Comparison of ENCODE assay signal across 9 cellular contexts in genomic region chr10:102627446-102628293, GRCh38. TPM values are rescaled to one million over a fixed set of nuclear protein-coding genes. Genes with fewer than 3 reads are reported as not detected.
DNase-seq lines count a peak whose midpoint lies in the region; ATAC-seq and TF ChIP-seq lines count a peak whose summit lies in the region.
"Had no signal": no experiment of that assay in that cellular context is flagged by ENCODE, and none has a peak within 500 bp of the region (broad histone marks: within the 10 kb centered on the region; RNA-seq: fewer than 3 reads in every experiment).

No MANE protein-coding gene starts in this region.

- intact Hi-C loops in CD8-positive, alpha-beta T cell (cut with DNase I, micrococcal nuclease): no loop called here

- peak overlapping the region; percentile 72 to 88 (median 81); a peak in 20 of 22 replicates for H3K4me2 ChIP-seq in BLaER1 treated with 17β-estradiol and CSF1 and Interleukin-3, amounts not matched to agents 10 nM and 100 nM
- H3K4me2 ChIP-seq in SK-N-SH (peak overlapping the region; percentile 68), osteoblast (ENCODE audit: insufficient read depth, low read length) (peak overlapping the region; percentile 16)

- POLR2A ChIA-PET in SK-N-SH (lab: Yijun Ruan, JAX): interaction anchor here (0.8 to 4.0 kb wide), 8 partner anchors 9 to 114 kb away, joined by 3 to 34 read pairs (median 4); partner anchors contain the start of gene TRIM8
- POLR2A ChIA-PET in CD8-positive, alpha-beta T cell (lab: Charles Lee): no interaction called here

- CTCF ChIA-PET in SK-N-SH (lab: Yijun Ruan, JAX): interaction anchor here (0.6 to 2.9 kb wide), 8 partner anchors 15 to 228 kb away, joined by 3 to 18 read pairs (median 4); partner anchors contain the start of gene TRIM8
- CTCF ChIA-PET in CD8-positive, alpha-beta T cell (lab: Charles Lee): interaction anchor here (0.6 to 0.9 kb wide), 2 partner anchors 28 to 242 kb away, joined by 3 read pairs; no protein-coding TSS in a partner anchor

- H3K27me3 ChIP-seq in BLaER1 treated with 17β-estradiol and CSF1 and Interleukin-3, amounts not matched to agents 10 nM and 100 nM: no peaks in the 10 kb centered on the region
- no peaks in the 10 kb centered on the region for H3K27me3 ChIP-seq in SK-N-SH (ENCODE audit: insufficient read depth)
- no peaks in the 10 kb centered on the region for H3K27me3 ChIP-seq in osteoblast (ENCODE audit: insufficient read depth, low read length)
- H3K27me3 ChIP-seq in CD8-positive, alpha-beta T cell (ENCODE audit: insufficient read depth, low read length): no peaks in the 10 kb centered on the region

- DNase-seq in SK-N-SH (peak; percentile 71), fibroblast of villous mesenchyme (ENCODE audit: low read depth) (peak; percentile 67), osteoblast (ENCODE audit: insufficient read length, low spot score, missing footprints) (peak; percentile 94), NCI-H1092 (lab: John Stamatoyannopoulos, UW) (no peak)
- no peak for DNase-seq in stimulated activated CD4-positive, alpha-beta T cell treated with anti-CD3 and anti-CD28 coated beads, Interleukin-12 subunit alpha, Interleukin-12 subunit beta, amount 100 ng/mL, for 4 hours
- DNase-seq in CD8-positive, alpha-beta T cell: no peak

- peaks cover 0 to 36% (median 17%) of the 10 kb centered on the region in 11 experiments; a peak in 12 of 22 replicates for H3K36me3 ChIP-seq in BLaER1 treated with 17β-estradiol and CSF1 and Interleukin-3, amounts not matched to agents 10 nM and 100 nM
- H3K36me3 ChIP-seq in SK-N-SH (replicated peaks in 1 of 2; ENCODE audit: control insufficient read depth in 1 of 2, insufficient read depth in 2 of 2, low read length in 1 of 2): peaks cover 0 to 3% of the 10 kb centered on the region in 2 experiments
- peaks cover 7% of the 10 kb centered on the region for H3K36me3 ChIP-seq in osteoblast (ENCODE audit: insufficient read depth, low read length)
- H3K36me3 ChIP-seq in CD8-positive, alpha-beta T cell (ENCODE audit: insufficient read depth, low read length): no peaks in the 10 kb centered on the region

- peaks cover 38% of the 10 kb centered on the region for H3F3A ChIP-seq in SK-N-SH (replicated peaks; ENCODE audit: insufficient read depth)

- H3K79me2 ChIP-seq in SK-N-SH (ENCODE audit: insufficient read depth): no peaks in the 10 kb centered on the region
- H3K79me2 ChIP-seq in osteoblast (ENCODE audit: insufficient read depth, low read length): no peaks in the 10 kb centered on the region

- H3K4me3 Mint-ChIP-seq in CD8-positive, alpha-beta T cell: no peak overlapping the region

- WGBS in SK-N-SH (ENCODE audit: low lambda C conversion rate): 27% methylated on average over 13 of the region's 16 CpGs

- peak overlapping the region in 9 of 11 experiments; percentile 11 to 56 (median 38); a peak in 13 of 22 replicates for H3K27ac ChIP-seq in BLaER1 treated with 17β-estradiol and CSF1 and Interleukin-3, amounts not matched to agents 10 nM and 100 nM
- H3K27ac ChIP-seq in SK-N-SH (ENCODE audit: low read depth in 2 of 2, low read length in 1 of 2) (peak overlapping the region; percentile 91 to 99), osteoblast (ENCODE audit: low read depth, low read length) (peak overlapping the region; percentile 95)
- H3K27ac ChIP-seq in CD8-positive, alpha-beta T cell (ENCODE audit: low read depth, low read length): no peak overlapping the region
- H3K27ac ChIP-seq: SK-N-MC had no signal

- no peak overlapping the region for H3K4me3 ChIP-seq in BLaER1 treated with 17β-estradiol and CSF1 and Interleukin-3, amounts not matched to agents 10 nM and 100 nM
- H3K4me3 ChIP-seq in SK-N-SH (ENCODE audit: low read depth in 2 of 2, low read length in 1 of 2): no peak overlapping the region
- no peak overlapping the region for H3K4me3 ChIP-seq in fibroblast of villous mesenchyme (ENCODE audit: low read depth, low read length)
- no peak overlapping the region for H3K4me3 ChIP-seq in osteoblast (ENCODE audit: insufficient read depth, low read length)
- no peak overlapping the region for H3K4me3 ChIP-seq in CD8-positive, alpha-beta T cell (ENCODE audit: low read depth, low read length)
- H3K4me3 ChIP-seq: SK-N-MC had no signal

- H3K4me1 Mint-ChIP-seq in CD8-positive, alpha-beta T cell (ENCODE audit: low read depth): peaks cover 8% of the 10 kb centered on the region

- peak; percentile 34; a peak in 2 of 4 replicates for TF ChIP-seq EP300 in SK-N-SH (IDR thresholded peaks at IDR 0.05; ENCODE audit: borderline replicate concordance in 1 of 2, low read depth in 1 of 2, low read length in 1 of 2)

- no peak for TF ChIP-seq RAD21 in SK-N-SH (IDR thresholded peaks at IDR 0.05; ENCODE audit: low read length)

- H3K9me3 Mint-ChIP-seq in CD8-positive, alpha-beta T cell: no peaks in the 10 kb centered on the region

- ATAC-seq in GM18520 (IDR thresholded peaks at IDR 0.05; ENCODE audit: unreplicated experiment): no peak
- ATAC-seq in CD8-positive, alpha-beta T cell: no peak

- H3K36me3 Mint-ChIP-seq in CD8-positive, alpha-beta T cell: peaks cover 24% of the 10 kb centered on the region

- H3K27ac Mint-ChIP-seq in CD8-positive, alpha-beta T cell: no peak overlapping the region

- peak overlapping the region; percentile 67; the same call in 1 of the 2 replicates for H2AFZ ChIP-seq in SK-N-SH (ENCODE audit: low read depth)
- H2AFZ ChIP-seq in osteoblast (ENCODE audit: low read length): peak overlapping the region; percentile 71

- H3K9me3 ChIP-seq in BLaER1 treated with 17β-estradiol and CSF1 and Interleukin-3, amounts not matched to agents 10 nM and 100 nM (replicated peaks in 1 of 11): peaks cover 0 to 15% (median 3%) of the 10 kb centered on the region in 11 experiments; a peak in 6 of 22 replicates
- H3K9me3 ChIP-seq in SK-N-SH (no peaks in the 10 kb centered on the region), osteoblast (ENCODE audit: low read depth, low read length) (no peaks in the 10 kb centered on the region)
- no peaks in the 10 kb centered on the region for H3K9me3 ChIP-seq in CD8-positive, alpha-beta T cell (ENCODE audit: low read length)

- no peaks in the 10 kb centered on the region for H3K27me3 Mint-ChIP-seq in CD8-positive, alpha-beta T cell (ENCODE audit: low read depth)

- H3K9ac ChIP-seq in BLaER1 treated with 17β-estradiol and CSF1 and Interleukin-3, amounts not matched to agents 10 nM and 100 nM: peak overlapping the region in 9 of 11 experiments; percentile 4 to 47 (median 12); a peak in 7 of 22 replicates
- H3K9ac ChIP-seq in SK-N-SH: peak overlapping the region; percentile 72

- peaks cover 83 to 96% (median 90%) of the 10 kb centered on the region in 10 experiments for H3K4me1 ChIP-seq in BLaER1 treated with 17β-estradiol and CSF1 and Interleukin-3, amounts not matched to agents 10 nM and 100 nM
- peaks cover 53 to 92% of the 10 kb centered on the region in 2 experiments for H3K4me1 ChIP-seq in SK-N-SH (ENCODE audit: control insufficient read depth in 1 of 2, insufficient read depth in 2 of 2, low read depth in 1 of 2, low read length in 1 of 2)
- peaks cover 74% of the 10 kb centered on the region for H3K4me1 ChIP-seq in osteoblast (ENCODE audit: insufficient read depth, low read length)
- H3K4me1 ChIP-seq in CD8-positive, alpha-beta T cell (ENCODE audit: insufficient read depth, low read length): peaks cover 12% of the 10 kb centered on the region

- no peak for TF ChIP-seq CTCF in SK-N-SH (IDR thresholded peaks at IDR 0.05)
- no peak for TF ChIP-seq CTCF in fibroblast of villous mesenchyme (IDR thresholded peaks at IDR 0.05; ENCODE audit: insufficient read depth, low read depth, low read length)
- no peak for TF ChIP-seq CTCF in osteoblast (IDR thresholded peaks at IDR 0.05; ENCODE audit: extremely low read depth, low read depth, low read length)
- TF ChIP-seq CTCF in CD8-positive, alpha-beta T cell (IDR thresholded peaks at IDR 0.05): no peak

- no peaks in the 10 kb centered on the region for H3K9me2 ChIP-seq in SK-N-SH

- no peaks in the 10 kb centered on the region; a peak in 1 of 22 replicates for H4K20me1 ChIP-seq in BLaER1 treated with 17β-estradiol and CSF1 and Interleukin-3, amounts not matched to agents 10 nM and 100 nM
- H4K20me1 ChIP-seq in SK-N-SH (ENCODE audit: insufficient read depth) (no peaks in the 10 kb centered on the region), osteoblast (ENCODE audit: insufficient read depth, low read length) (no peaks in the 10 kb centered on the region)

TF ChIP-seq in SK-N-SH, 30 proteins besides CTCF, POLR2A, EP300 and RAD21 (continues in another document):
- TF ChIP-seq NFIC (IDR thresholded peaks at IDR 0.05; ENCODE audit: borderline replicate concordance) (peak; percentile 10; the same call in 1 of the 2 replicates), TCF12 (IDR thresholded peaks at IDR 0.05) (peak; percentile 42; the same call in 1 of the 2 replicates), MAX (IDR thresholded peaks at IDR 0.05; ENCODE audit: low read depth) (0 out of 2 replicates have a peak, but pooled peaks have one; percentile 37)

RNA-seq across cellular contexts. Expression of gene TRIM8, which starts 16.6 kb away (rescaled TPM):
- polyA plus RNA-seq in SK-N-SH (2012; rRNA removed): 67.0 and 108 TPM in 2 replicates
- polyA plus RNA-seq in SK-N-SH (2012; cell fraction: cytosol; rRNA removed): 70.8 and 98.8 TPM in 2 replicates
- polyA plus RNA-seq in SK-N-SH (2012; cell fraction: nucleus; rRNA removed): 83.2 and 87.9 TPM in 2 replicates
- 116 and 119 TPM in 2 replicates for total RNA-seq in fibroblast of villous mesenchyme
- 107 and 126 TPM in 2 replicates for total RNA-seq in osteoblast
- total RNA-seq in CD8-positive, alpha-beta T cell: 10 to 100 TPM; 47.9 to 53.1 TPM

Comparison
In these comparisons a context has a peak if more than half of its experiments do, and no peak if none do; other contexts are left out.
1. H3K4me2 ChIP-seq: peak in every context shown above with its lines; median percentile 81 in BLaER1 treated with 17β-estradiol and CSF1 and Interleukin-3, amounts not matched to agents 10 nM and 100 nM; 68 in SK-N-SH; 16 in osteoblast.
2. DNase-seq: peak in SK-N-SH (single experiment), fibroblast of villous mesenchyme (single experiment) and osteoblast (single experiment); none in NCI-H1092 (single experiment), stimulated activated CD4-positive, alpha-beta T cell treated with anti-CD3 and anti-CD28 coated beads, Interleukin-12 subunit alpha, Interleukin-12 subunit beta, amount 100 ng/mL, for 4 hours (single experiment) and CD8-positive, alpha-beta T cell (0 of 7).